Comparison of ENCODE assay signal across 8 cellular contexts in genomic region chr6:16836186-16836981, GRCh38.
DNase-seq lines count a peak whose midpoint lies in the region; ATAC-seq and TF ChIP-seq lines count a peak whose summit lies in the region.

No MANE protein-coding gene starts in this region.

- H3K4me2 ChIP-seq in KMS-11: peak overlapping the region; percentile 69

- DNase-seq in GM12865 (ENCODE audit: low read depth) (peak; percentile 77), fibroblast of the aortic adventitia (ENCODE audit: low read depth) (peak; percentile 11), suprapubic skin (ENCODE audit: low spot score in 2 of 2) (no peak), Peyer's patch (no peak), NCI-H524 (lab: John Stamatoyannopoulos, UW) (no peak), HPDE6-E6E7 (ENCODE audit: extremely low spot score) (no peak)

- TF ChIP-seq CTCF in GM12865 (IDR thresholded peaks at IDR 0.05; ENCODE audit: insufficient read depth, low read depth, low read length, missing control alignments): no peak
- no peak for TF ChIP-seq CTCF in KMS-11 (conservative IDR thresholded peaks at IDR 0.05; ENCODE audit: low read depth, low read length)
- TF ChIP-seq CTCF in fibroblast of the aortic adventitia (IDR thresholded peaks at IDR 0.05; ENCODE audit: insufficient read depth, low read length): no peak
- TF ChIP-seq CTCF in suprapubic skin (IDR thresholded peaks at IDR 0.05): no peak
- TF ChIP-seq CTCF in Peyer's patch (IDR thresholded peaks at IDR 0.05): no peak

- no peaks in the 10 kb centered on the region for H3K27me3 ChIP-seq in KMS-11 (ENCODE audit: insufficient read depth, low read depth)
- H3K27me3 ChIP-seq in suprapubic skin: no peaks in the 10 kb centered on the region
- H3K27me3 ChIP-seq in Peyer's patch: no peaks in the 10 kb centered on the region

- peak overlapping the region; percentile 40 for H3K9ac ChIP-seq in KMS-11

- H3K9me3 ChIP-seq in suprapubic skin (no peaks in the 10 kb centered on the region), Peyer's patch (no peaks in the 10 kb centered on the region)

- ATAC-seq in GM21515 (IDR thresholded peaks at IDR 0.05; ENCODE audit: unreplicated experiment): peak; percentile 83

- H3K4me3 ChIP-seq in GM12865 (ENCODE audit: low read depth, low read length) (no peak overlapping the region), KMS-11 (IDR thresholded peaks at IDR 0.05; ENCODE audit: insufficient read depth, low read depth, low read length) (no peak overlapping the region), fibroblast of the aortic adventitia (ENCODE audit: low read depth, low read length) (no peak overlapping the region), suprapubic skin (peak overlapping the region; percentile 6), Peyer's patch (peak overlapping the region in 2 of 4 donors; percentile 4 to 35)

- TF ChIP-seq EP300 in suprapubic skin (IDR thresholded peaks at IDR 0.05): no peak

- H3K4me1 ChIP-seq in KMS-11 (ENCODE audit: low read depth, poor library complexity, severe bottlenecking): peaks cover 25% of the 10 kb centered on the region
- H3K4me1 ChIP-seq in suprapubic skin: peaks cover 6% of the 10 kb centered on the region
- no peaks in the 10 kb centered on the region for H3K4me1 ChIP-seq in Peyer's patch

- TF ChIP-seq POLR2A in suprapubic skin (IDR thresholded peaks at IDR 0.05): no peak
- no peak for TF ChIP-seq POLR2A in Peyer's patch (IDR thresholded peaks at IDR 0.05)

- no peaks in the 10 kb centered on the region for H3K36me3 ChIP-seq in KMS-11 (ENCODE audit: insufficient read depth)
- H3K36me3 ChIP-seq in suprapubic skin: no peaks in the 10 kb centered on the region
- H3K36me3 ChIP-seq in Peyer's patch: no peaks in the 10 kb centered on the region

- WGBS in suprapubic skin: 52% methylated on average over 8 of the region's 8 CpGs

- H3K79me2 ChIP-seq in KMS-11 (ENCODE audit: insufficient read depth, low read depth): no peaks in the 10 kb centered on the region

- H4K20me1 ChIP-seq in KMS-11 (ENCODE audit: insufficient read depth): no peaks in the 10 kb centered on the region

- H2AFZ ChIP-seq in KMS-11 (ENCODE audit: low read depth): peak overlapping the region; percentile 86

- peak overlapping the region; percentile 50 for H3K27ac ChIP-seq in KMS-11
- peak overlapping the region; percentile 38 for H3K27ac ChIP-seq in suprapubic skin
- peak overlapping the region in 2 of 4 donors; percentile 13 to 55 for H3K27ac ChIP-seq in Peyer's patch

Comparison
In these comparisons a context has a peak if more than half of its experiments do, and no peak if none do; other contexts are left out.
1. DNase-seq: peak in GM12865 (single experiment) and fibroblast of the aortic adventitia (single experiment); none in suprapubic skin (0 of 2), Peyer's patch (0 of 3), NCI-H524 (0 of 2) and HPDE6-E6E7 (single experiment).